In the genomic region with DNA sequence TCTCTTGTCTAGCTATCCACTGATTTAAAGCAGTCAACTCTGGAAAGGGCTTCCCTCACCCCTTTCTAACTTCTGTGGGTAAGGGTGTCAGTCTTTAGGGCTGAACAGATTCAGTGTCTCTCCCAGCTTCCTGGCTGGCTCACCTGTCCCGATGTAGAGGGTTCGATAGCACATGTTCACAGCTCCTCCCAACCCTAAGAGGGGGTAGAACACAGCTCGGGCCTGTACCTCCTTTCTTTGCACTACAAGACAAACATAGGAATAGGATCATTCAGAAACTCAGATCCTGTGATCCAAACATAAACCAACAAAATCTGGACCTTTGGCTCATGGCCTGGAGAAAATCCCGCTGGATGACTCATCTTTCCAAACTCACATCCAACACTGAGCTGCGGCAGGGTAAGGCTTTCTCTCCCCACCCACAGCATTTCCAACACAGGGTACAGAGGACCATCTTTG, we compare ENCODE assay signal across 1 cellular context.
TF ChIP-seq lines count a peak whose summit lies in the region.

No MANE protein-coding gene starts in this region.

TF ChIP-seq in HepG2, 621 proteins besides CTCF, POLR2A, EP300 and RAD21 (continued from another document and continues in another):
- TF ChIP-seq, protein P1, sequence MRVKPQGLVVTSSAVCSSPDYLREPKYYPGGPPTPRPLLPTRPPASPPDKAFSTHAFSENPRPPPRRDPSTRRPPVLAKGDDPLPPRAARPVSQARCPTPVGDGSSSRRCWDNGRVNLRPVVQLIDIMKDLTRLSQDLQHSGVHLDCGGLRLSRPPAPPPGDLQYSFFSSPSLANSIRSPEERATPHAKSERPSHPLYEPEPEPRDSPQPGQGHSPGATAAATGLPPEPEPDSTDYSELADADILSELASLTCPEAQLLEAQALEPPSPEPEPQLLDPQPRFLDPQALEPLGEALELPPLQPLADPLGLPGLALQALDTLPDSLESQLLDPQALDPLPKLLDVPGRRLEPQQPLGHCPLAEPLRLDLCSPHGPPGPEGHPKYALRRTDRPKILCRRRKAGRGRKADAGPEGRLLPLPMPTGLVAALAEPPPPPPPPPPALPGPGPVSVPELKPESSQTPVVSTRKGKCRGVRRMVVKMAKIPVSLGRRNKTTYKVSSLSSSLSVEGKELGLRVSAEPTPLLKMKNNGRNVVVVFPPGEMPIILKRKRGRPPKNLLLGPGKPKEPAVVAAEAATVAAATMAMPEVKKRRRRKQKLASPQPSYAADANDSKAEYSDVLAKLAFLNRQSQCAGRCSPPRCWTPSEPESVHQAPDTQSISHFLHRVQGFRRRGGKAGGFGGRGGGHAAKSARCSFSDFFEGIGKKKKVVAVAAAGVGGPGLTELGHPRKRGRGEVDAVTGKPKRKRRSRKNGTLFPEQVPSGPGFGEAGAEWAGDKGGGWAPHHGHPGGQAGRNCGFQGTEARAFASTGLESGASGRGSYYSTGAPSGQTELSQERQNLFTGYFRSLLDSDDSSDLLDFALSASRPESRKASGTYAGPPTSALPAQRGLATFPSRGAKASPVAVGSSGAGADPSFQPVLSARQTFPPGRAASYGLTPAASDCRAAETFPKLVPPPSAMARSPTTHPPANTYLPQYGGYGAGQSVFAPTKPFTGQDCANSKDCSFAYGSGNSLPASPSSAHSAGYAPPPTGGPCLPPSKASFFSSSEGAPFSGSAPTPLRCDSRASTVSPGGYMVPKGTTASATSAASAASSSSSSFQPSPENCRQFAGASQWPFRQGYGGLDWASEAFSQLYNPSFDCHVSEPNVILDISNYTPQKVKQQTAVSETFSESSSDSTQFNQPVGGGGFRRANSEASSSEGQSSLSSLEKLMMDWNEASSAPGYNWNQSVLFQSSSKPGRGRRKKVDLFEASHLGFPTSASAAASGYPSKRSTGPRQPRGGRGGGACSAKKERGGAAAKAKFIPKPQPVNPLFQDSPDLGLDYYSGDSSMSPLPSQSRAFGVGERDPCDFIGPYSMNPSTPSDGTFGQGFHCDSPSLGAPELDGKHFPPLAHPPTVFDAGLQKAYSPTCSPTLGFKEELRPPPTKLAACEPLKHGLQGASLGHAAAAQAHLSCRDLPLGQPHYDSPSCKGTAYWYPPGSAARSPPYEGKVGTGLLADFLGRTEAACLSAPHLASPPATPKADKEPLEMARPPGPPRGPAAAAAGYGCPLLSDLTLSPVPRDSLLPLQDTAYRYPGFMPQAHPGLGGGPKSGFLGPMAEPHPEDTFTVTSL (CRISPR knock-in tag; IDR thresholded peaks at IDR 0.05; ENCODE audit: borderline replicate concordance), result no peak
- no peak for TF ChIP-seq ZNF383 (CRISPR knock-in tag; IDR thresholded peaks at IDR 0.05; ENCODE audit: borderline replicate concordance)
- TF ChIP-seq, protein P2, sequence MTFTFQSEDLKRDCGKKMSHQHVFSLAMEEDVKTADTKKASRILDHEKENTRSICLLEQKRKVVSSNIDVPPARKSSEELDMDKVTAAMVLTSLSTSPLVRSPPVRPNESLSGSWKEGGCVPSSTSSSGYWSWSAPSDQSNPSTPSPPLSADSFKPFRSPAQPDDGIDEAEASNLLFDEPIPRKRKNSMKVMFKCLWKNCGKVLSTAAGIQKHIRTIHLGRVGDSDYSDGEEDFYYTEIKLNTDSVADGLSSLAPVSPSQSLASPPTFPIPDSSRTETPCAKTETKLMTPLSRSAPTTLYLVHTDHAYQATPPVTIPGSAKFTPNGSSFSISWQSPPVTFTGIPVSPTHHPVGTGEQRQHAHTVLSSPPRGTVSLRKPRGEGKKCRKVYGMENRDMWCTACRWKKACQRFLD (CRISPR knock-in tag; IDR thresholded peaks at IDR 0.05; ENCODE audit: borderline replicate concordance), result no peak
- TF ChIP-seq, protein P3, sequence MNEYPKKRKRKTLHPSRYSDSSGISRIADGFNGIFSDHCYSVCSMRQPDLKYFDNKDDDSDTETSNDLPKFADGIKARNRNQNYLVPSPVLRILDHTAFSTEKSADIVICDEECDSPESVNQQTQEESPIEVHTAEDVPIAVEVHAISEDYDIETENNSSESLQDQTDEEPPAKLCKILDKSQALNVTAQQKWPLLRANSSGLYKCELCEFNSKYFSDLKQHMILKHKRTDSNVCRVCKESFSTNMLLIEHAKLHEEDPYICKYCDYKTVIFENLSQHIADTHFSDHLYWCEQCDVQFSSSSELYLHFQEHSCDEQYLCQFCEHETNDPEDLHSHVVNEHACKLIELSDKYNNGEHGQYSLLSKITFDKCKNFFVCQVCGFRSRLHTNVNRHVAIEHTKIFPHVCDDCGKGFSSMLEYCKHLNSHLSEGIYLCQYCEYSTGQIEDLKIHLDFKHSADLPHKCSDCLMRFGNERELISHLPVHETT (CRISPR knock-in tag; conservative IDR thresholded peaks at IDR 0.05), result no peak
- TF ChIP-seq, protein P4, sequence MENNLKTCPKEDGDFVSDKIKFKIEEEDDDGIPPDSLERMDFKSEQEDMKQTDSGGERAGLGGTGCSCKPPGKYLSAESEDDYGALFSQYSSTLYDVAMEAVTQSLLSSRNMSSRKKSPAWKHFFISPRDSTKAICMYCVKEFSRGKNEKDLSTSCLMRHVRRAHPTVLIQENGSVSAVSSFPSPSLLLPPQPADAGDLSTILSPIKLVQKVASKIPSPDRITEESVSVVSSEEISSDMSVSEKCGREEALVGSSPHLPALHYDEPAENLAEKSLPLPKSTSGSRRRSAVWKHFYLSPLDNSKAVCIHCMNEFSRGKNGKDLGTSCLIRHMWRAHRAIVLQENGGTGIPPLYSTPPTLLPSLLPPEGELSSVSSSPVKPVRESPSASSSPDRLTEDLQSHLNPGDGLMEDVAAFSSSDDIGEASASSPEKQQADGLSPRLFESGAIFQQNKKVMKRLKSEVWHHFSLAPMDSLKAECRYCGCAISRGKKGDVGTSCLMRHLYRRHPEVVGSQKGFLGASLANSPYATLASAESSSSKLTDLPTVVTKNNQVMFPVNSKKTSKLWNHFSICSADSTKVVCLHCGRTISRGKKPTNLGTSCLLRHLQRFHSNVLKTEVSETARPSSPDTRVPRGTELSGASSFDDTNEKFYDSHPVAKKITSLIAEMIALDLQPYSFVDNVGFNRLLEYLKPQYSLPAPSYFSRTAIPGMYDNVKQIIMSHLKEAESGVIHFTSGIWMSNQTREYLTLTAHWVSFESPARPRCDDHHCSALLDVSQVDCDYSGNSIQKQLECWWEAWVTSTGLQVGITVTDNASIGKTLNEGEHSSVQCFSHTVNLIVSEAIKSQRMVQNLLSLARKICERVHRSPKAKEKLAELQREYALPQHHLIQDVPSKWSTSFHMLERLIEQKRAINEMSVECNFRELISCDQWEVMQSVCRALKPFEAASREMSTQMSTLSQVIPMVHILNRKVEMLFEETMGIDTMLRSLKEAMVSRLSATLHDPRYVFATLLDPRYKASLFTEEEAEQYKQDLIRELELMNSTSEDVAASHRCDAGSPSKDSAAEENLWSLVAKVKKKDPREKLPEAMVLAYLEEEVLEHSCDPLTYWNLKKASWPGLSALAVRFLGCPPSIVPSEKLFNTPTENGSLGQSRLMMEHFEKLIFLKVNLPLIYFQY (CRISPR knock-in tag; IDR thresholded peaks at IDR 0.05; ENCODE audit: borderline replicate concordance), result no peak
- no peak for TF ChIP-seq NFRKB (IDR thresholded peaks at IDR 0.05)
- TF ChIP-seq, protein P5, sequence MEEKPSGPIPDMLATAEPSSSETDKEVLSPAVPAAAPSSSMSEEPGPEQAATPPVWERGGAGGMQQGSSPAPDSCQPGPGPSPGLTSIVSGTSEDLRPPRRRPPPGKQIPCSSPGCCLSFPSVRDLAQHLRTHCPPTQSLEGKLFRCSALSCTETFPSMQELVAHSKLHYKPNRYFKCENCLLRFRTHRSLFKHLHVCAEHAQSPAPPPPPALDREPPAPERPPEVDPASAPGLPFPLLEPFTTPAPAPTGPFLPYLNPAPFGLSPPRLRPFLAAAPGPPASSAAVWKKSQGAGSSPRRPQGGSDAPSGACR (CRISPR knock-in tag; IDR thresholded peaks at IDR 0.05), result no peak
- TF ChIP-seq ZSCAN9 (CRISPR knock-in tag; IDR thresholded peaks at IDR 0.05; ENCODE audit: borderline replicate concordance), result no peak
- TF ChIP-seq, protein P6, sequence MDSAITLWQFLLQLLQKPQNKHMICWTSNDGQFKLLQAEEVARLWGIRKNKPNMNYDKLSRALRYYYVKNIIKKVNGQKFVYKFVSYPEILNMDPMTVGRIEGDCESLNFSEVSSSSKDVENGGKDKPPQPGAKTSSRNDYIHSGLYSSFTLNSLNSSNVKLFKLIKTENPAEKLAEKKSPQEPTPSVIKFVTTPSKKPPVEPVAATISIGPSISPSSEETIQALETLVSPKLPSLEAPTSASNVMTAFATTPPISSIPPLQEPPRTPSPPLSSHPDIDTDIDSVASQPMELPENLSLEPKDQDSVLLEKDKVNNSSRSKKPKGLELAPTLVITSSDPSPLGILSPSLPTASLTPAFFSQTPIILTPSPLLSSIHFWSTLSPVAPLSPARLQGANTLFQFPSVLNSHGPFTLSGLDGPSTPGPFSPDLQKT (CRISPR knock-in tag; IDR thresholded peaks at IDR 0.05; ENCODE audit: borderline replicate concordance), result no peak
- TF ChIP-seq, protein P7, sequence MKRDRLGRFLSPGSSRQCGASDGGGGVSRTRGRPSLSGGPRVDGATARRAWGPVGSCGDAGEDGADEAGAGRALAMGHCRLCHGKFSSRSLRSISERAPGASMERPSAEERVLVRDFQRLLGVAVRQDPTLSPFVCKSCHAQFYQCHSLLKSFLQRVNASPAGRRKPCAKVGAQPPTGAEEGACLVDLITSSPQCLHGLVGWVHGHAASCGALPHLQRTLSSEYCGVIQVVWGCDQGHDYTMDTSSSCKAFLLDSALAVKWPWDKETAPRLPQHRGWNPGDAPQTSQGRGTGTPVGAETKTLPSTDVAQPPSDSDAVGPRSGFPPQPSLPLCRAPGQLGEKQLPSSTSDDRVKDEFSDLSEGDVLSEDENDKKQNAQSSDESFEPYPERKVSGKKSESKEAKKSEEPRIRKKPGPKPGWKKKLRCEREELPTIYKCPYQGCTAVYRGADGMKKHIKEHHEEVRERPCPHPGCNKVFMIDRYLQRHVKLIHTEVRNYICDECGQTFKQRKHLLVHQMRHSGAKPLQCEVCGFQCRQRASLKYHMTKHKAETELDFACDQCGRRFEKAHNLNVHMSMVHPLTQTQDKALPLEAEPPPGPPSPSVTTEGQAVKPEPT (CRISPR knock-in tag; IDR thresholded peaks at IDR 0.05; ENCODE audit: low read depth), result no peak
- TF ChIP-seq, protein P8, sequence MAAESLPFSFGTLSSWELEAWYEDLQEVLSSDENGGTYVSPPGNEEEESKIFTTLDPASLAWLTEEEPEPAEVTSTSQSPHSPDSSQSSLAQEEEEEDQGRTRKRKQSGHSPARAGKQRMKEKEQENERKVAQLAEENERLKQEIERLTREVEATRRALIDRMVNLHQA (CRISPR knock-in tag; IDR thresholded peaks at IDR 0.05), result no peak
- TF ChIP-seq ZNF761 (CRISPR knock-in tag; conservative IDR thresholded peaks at IDR 0.05), result no peak
- TF ChIP-seq KLF13 (CRISPR knock-in tag; IDR thresholded peaks at IDR 0.05), result no peak
- TF ChIP-seq ASH2L (IDR thresholded peaks at IDR 0.05; ENCODE audit: insufficient read length, low read depth, low read length), result peak; percentile 36
- TF ChIP-seq ZNF510 (CRISPR knock-in tag; IDR thresholded peaks at IDR 0.05; ENCODE audit: low read depth), result no peak
- TF ChIP-seq, protein P9, sequence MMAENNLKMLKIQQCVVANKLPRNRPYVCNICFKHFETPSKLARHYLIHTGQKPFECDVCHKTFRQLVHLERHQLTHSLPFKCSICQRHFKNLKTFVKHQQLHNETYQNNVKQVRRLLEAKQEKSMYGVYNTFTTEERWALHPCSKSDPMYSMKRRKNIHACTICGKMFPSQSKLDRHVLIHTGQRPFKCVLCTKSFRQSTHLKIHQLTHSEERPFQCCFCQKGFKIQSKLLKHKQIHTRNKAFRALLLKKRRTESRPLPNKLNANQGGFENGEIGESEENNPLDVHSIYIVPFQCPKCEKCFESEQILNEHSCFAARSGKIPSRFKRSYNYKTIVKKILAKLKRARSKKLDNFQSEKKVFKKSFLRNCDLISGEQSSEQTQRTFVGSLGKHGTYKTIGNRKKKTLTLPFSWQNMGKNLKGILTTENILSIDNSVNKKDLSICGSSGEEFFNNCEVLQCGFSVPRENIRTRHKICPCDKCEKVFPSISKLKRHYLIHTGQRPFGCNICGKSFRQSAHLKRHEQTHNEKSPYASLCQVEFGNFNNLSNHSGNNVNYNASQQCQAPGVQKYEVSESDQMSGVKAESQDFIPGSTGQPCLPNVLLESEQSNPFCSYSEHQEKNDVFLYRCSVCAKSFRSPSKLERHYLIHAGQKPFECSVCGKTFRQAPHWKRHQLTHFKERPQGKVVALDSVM (CRISPR knock-in tag; IDR thresholded peaks at IDR 0.05), result no peak
- TF ChIP-seq, protein P10, sequence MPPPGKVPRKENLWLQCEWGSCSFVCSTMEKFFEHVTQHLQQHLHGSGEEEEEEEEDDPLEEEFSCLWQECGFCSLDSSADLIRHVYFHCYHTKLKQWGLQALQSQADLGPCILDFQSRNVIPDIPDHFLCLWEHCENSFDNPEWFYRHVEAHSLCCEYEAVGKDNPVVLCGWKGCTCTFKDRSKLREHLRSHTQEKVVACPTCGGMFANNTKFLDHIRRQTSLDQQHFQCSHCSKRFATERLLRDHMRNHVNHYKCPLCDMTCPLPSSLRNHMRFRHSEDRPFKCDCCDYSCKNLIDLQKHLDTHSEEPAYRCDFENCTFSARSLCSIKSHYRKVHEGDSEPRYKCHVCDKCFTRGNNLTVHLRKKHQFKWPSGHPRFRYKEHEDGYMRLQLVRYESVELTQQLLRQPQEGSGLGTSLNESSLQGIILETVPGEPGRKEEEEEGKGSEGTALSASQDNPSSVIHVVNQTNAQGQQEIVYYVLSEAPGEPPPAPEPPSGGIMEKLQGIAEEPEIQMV (CRISPR knock-in tag; IDR thresholded peaks at IDR 0.05; ENCODE audit: low read depth), result no peak
- TF ChIP-seq FOXP1 (IDR thresholded peaks at IDR 0.05), result no peak
- TF ChIP-seq FOXP1 (CRISPR knock-in tag; IDR thresholded peaks at IDR 0.05), result no peak; the same call in 1 of the 2 replicates
- TF ChIP-seq, protein P11, sequence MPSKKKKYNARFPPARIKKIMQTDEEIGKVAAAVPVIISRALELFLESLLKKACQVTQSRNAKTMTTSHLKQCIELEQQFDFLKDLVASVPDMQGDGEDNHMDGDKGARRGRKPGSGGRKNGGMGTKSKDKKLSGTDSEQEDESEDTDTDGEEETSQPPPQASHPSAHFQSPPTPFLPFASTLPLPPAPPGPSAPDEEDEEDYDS (CRISPR knock-in tag; IDR thresholded peaks at IDR 0.05), result no peak; the same call in 1 of the 2 replicates
- TF ChIP-seq ZNF607 (CRISPR knock-in tag; IDR thresholded peaks at IDR 0.05; ENCODE audit: borderline replicate concordance), result no peak
- TF ChIP-seq ZNF737 (CRISPR knock-in tag; IDR thresholded peaks at IDR 0.05; ENCODE audit: borderline replicate concordance), result no peak
- TF ChIP-seq, protein P12, sequence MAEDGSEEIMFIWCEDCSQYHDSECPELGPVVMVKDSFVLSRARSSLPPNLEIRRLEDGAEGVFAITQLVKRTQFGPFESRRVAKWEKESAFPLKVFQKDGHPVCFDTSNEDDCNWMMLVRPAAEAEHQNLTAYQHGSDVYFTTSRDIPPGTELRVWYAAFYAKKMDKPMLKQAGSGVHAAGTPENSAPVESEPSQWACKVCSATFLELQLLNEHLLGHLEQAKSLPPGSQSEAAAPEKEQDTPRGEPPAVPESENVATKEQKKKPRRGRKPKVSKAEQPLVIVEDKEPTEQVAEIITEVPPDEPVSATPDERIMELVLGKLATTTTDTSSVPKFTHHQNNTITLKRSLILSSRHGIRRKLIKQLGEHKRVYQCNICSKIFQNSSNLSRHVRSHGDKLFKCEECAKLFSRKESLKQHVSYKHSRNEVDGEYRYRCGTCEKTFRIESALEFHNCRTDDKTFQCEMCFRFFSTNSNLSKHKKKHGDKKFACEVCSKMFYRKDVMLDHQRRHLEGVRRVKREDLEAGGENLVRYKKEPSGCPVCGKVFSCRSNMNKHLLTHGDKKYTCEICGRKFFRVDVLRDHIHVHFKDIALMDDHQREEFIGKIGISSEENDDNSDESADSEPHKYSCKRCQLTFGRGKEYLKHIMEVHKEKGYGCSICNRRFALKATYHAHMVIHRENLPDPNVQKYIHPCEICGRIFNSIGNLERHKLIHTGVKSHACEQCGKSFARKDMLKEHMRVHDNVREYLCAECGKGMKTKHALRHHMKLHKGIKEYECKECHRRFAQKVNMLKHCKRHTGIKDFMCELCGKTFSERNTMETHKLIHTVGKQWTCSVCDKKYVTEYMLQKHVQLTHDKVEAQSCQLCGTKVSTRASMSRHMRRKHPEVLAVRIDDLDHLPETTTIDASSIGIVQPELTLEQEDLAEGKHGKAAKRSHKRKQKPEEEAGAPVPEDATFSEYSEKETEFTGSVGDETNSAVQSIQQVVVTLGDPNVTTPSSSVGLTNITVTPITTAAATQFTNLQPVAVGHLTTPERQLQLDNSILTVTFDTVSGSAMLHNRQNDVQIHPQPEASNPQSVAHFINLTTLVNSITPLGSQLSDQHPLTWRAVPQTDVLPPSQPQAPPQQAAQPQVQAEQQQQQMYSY (CRISPR knock-in tag; IDR thresholded peaks at IDR 0.05), result no peak
- TF ChIP-seq ZSCAN22 (CRISPR knock-in tag; IDR thresholded peaks at IDR 0.05), result no peak
